ENCODE assay signal across 8 cellular contexts in genomic region chr9:89312154-89312616, GRCh38. TPM values are rescaled to one million over a fixed set of nuclear protein-coding genes. Genes with fewer than 3 reads are reported as not detected.
DNase-seq lines count a peak whose midpoint lies in the region; ATAC-seq, FAIRE-seq and TF ChIP-seq lines count a peak whose summit lies in the region.

No MANE protein-coding gene starts in this region.

- H3K27ac ChIP-seq in RWPE2 (ENCODE audit: poor library complexity, severe bottlenecking) (peak overlapping the region; percentile 88), epithelial cell of prostate (peak overlapping the region; percentile 98), prostate gland (peak overlapping the region; percentile 83 to 97), pancreas (no peak overlapping the region), gastroesophageal sphincter (no peak overlapping the region)

- H3K4me1 Mint-ChIP-seq in activated CD4-positive, alpha-beta T cell treated with anti-CD3 and anti-CD28 coated beads, Interleukin-2, amount 10 ng/mL, durations not matched to agents 7 days and 5 days, result peaks cover 55% of the 10 kb centered on the region

- H3K27ac Mint-ChIP-seq in activated CD4-positive, alpha-beta T cell treated with anti-CD3 and anti-CD28 coated beads, Interleukin-2, amount 10 ng/mL, durations not matched to agents 7 days and 5 days, result peak overlapping the region; percentile 99

- CTCF ChIA-PET in activated CD4-positive, alpha-beta T cell treated with anti-CD3 and anti-CD28 coated beads, Interleukin-2, amount 10 ng/mL, durations not matched to agents 7 days and 5 days (lab: Charles Lee), result no interaction called here

- H3K27me3 ChIP-seq in RWPE2 (ENCODE audit: insufficient read depth, poor library complexity, severe bottlenecking) (no peaks in the 10 kb centered on the region), prostate gland (replicated peaks; ENCODE audit: insufficient read depth) (no peaks in the 10 kb centered on the region), pancreas (peaks cover 0 to 4% (median 0%) of the 10 kb centered on the region in 4 donors), gastroesophageal sphincter (no peaks in the 10 kb centered on the region)

- TF ChIP-seq POLR2A in prostate gland (IDR thresholded peaks at IDR 0.05) (no peak), gastroesophageal sphincter (IDR thresholded peaks at IDR 0.05) (no peak)

- no peak for TF ChIP-seq CTCF in RWPE2 (IDR thresholded peaks at IDR 0.05; ENCODE audit: poor library complexity, severe bottlenecking)
- no peak for TF ChIP-seq CTCF in prostate gland (IDR thresholded peaks at IDR 0.05)
- TF ChIP-seq CTCF in pancreas (IDR thresholded peaks at IDR 0.05), result no peak
- TF ChIP-seq CTCF in gastroesophageal sphincter (IDR thresholded peaks at IDR 0.05), result no peak

- 1% methylated on average over 11 of the region's 11 CpGs for WGBS in prostate gland
- WGBS in pancreas, 2 donors, result 4 to 8% methylated on average over 11 of the region's 11 CpGs
- 1 to 3% methylated on average over 11 of the region's 11 CpGs for WGBS in gastroesophageal sphincter (ENCODE audit: low coverage in 1 of 2), 2 donors

- peaks cover 58% of the 10 kb centered on the region for H3K36me3 Mint-ChIP-seq in activated CD4-positive, alpha-beta T cell treated with anti-CD3 and anti-CD28 coated beads, Interleukin-2, amount 10 ng/mL, durations not matched to agents 7 days and 5 days (ENCODE audit: low read depth)

- H3K36me3 ChIP-seq in RWPE2 (ENCODE audit: low read depth) (peaks cover 53% of the 10 kb centered on the region), prostate gland (no peaks in the 10 kb centered on the region), pancreas (no peaks in the 10 kb centered on the region), gastroesophageal sphincter (no peaks in the 10 kb centered on the region)

- no peaks in the 10 kb centered on the region for H3K27me3 Mint-ChIP-seq in activated CD4-positive, alpha-beta T cell treated with anti-CD3 and anti-CD28 coated beads, Interleukin-2, amount 10 ng/mL, durations not matched to agents 7 days and 5 days

- peak; percentile 42 for DNase-seq in activated CD4-positive, alpha-beta T cell treated with anti-CD3 and anti-CD28 coated beads, Interleukin-2, amount 10 ng/mL, durations not matched to agents 7 days and 5 days
- DNase-seq in activated CD4-positive, alpha-beta T cell treated with anti-CD3 and anti-CD28 coated beads, Interleukin-2, amount 50 U/mL, for 1 hour, result no peak
- DNase-seq in RWPE2 (ENCODE audit: low spot score) (no peak), epithelial cell of prostate (ENCODE audit: low read depth, low spot score) (no peak), prostate gland (ENCODE audit: low spot score) (no peak), anterior cingulate cortex (lab: John Stamatoyannopoulos, UW) (no peak), pancreas (no peak)

- H3K9me3 ChIP-seq in RWPE2 (ENCODE audit: severe bottlenecking) (no peaks in the 10 kb centered on the region), prostate gland (no peaks in the 10 kb centered on the region), pancreas (no peaks in the 10 kb centered on the region), gastroesophageal sphincter (no peaks in the 10 kb centered on the region)

- intact Hi-C loops in prostate gland (cut with DNase I) (no loop called here), pancreas (cut with DNase I) (no loop called here)

- peak overlapping the region; percentile 94 for H3K4me3 Mint-ChIP-seq in activated CD4-positive, alpha-beta T cell treated with anti-CD3 and anti-CD28 coated beads, Interleukin-2, amount 10 ng/mL, durations not matched to agents 7 days and 5 days

- H3K4me3 ChIP-seq in RWPE2 (ENCODE audit: severe bottlenecking) (peak overlapping the region; percentile 61), prostate gland (peak overlapping the region; percentile 57 to 81), pancreas (peak overlapping the region in 1 of 4 donors; percentile 72), gastroesophageal sphincter (no peak overlapping the region)

- TF ChIP-seq EP300 in gastroesophageal sphincter (IDR thresholded peaks at IDR 0.05), result no peak

- POLR2A ChIA-PET in activated CD4-positive, alpha-beta T cell treated with anti-CD3 and anti-CD28 coated beads, Interleukin-2, amount 10 ng/mL, durations not matched to agents 7 days and 5 days (lab: Charles Lee), result no interaction called here

- FAIRE-seq in pancreas (lab: Jason Lieb, UNC), result no peak

- no peak for ATAC-seq in RWPE2 (ENCODE audit: low read depth)
- ATAC-seq in pancreas, result no peak
- ATAC-seq in gastroesophageal sphincter, result no peak

- H3K4me1 ChIP-seq in RWPE2 (ENCODE audit: insufficient read depth, poor library complexity, severe bottlenecking) (peaks cover 24% of the 10 kb centered on the region), prostate gland (replicated peaks) (peaks cover 4% of the 10 kb centered on the region), pancreas (peaks cover 0 to 17% (median 5%) of the 10 kb centered on the region in 3 donors), gastroesophageal sphincter (peaks cover 0 to 31% (median 12%) of the 10 kb centered on the region in 3 donors)

- H3K9me3 Mint-ChIP-seq in activated CD4-positive, alpha-beta T cell treated with anti-CD3 and anti-CD28 coated beads, Interleukin-2, amount 10 ng/mL, durations not matched to agents 7 days and 5 days, result no peaks in the 10 kb centered on the region

RNA-seq across cellular contexts. Expression of gene CKS2, which starts 1.2 kb away (rescaled TPM):
- total RNA-seq in activated CD4-positive, alpha-beta T cell treated with anti-CD3 and anti-CD28 coated beads, Interleukin-2, amount 10 ng/mL, durations not matched to agents 7 days and 5 days, result 100 to 1,000 TPM; 170 to 206 TPM
- total RNA-seq in prostate gland, result 10 to 100 TPM; 13.8 to 87.4 TPM
- total RNA-seq in pancreas, result 1 to 10 TPM in 4 of 6 donors, under 1 TPM in 2; 0.83 to 4.1 (median 2.2) TPM
- 1 to 10 TPM; 3.2 to 3.9 TPM for polyA plus RNA-seq in pancreas
- 1 to 10 TPM in 3 of 4 donors, under 1 TPM in 1; 0.81 to 9.9 (median 4.2) TPM for total RNA-seq in gastroesophageal sphincter

RNA-seq across cellular contexts. Expression of gene SECISBP2, which starts 6.1 kb away (rescaled TPM):
- total RNA-seq in activated CD4-positive, alpha-beta T cell treated with anti-CD3 and anti-CD28 coated beads, Interleukin-2, amount 10 ng/mL, durations not matched to agents 7 days and 5 days, result 10 to 100 TPM; 43.4 to 46.0 TPM
- total RNA-seq in prostate gland, result 10 to 100 TPM; 43.1 to 76.2 TPM
- total RNA-seq in pancreas, result 10 to 100 TPM; 23.4 to 31.0 (median 29.3) TPM
- 10 to 100 TPM; 30.7 to 41.1 TPM for polyA plus RNA-seq in pancreas
- total RNA-seq in gastroesophageal sphincter, result 10 to 100 TPM; 23.3 to 49.5 (median 33.4) TPM

Comparison
In these comparisons a context has a peak if more than half of its experiments do, and no peak if none do; other contexts are left out.
1. H3K27ac ChIP-seq: peak in RWPE2 (single experiment), epithelial cell of prostate (single experiment) and prostate gland (2 of 2); none in pancreas (0 of 4) and gastroesophageal sphincter (0 of 4).
2. H3K4me3 ChIP-seq: peak in RWPE2 (single experiment) and prostate gland (2 of 2); none in gastroesophageal sphincter (0 of 2).